Comparison of ENCODE assay signal across 8 cellular contexts in genomic region chr1:151255381-151255780, GRCh38. TPM values are rescaled to one million over a fixed set of nuclear protein-coding genes. Genes with fewer than 3 reads are reported as not detected.
DNase-seq lines count a peak whose midpoint lies in the region; ATAC-seq and TF ChIP-seq lines count a peak whose summit lies in the region.

No MANE protein-coding gene starts in this region.

- H4K20me1 ChIP-seq in mammary epithelial cell (ENCODE audit: insufficient read depth, low read length): no peaks in the 10 kb centered on the region

- no peaks in the 10 kb centered on the region for H3K9me3 ChIP-seq in HUES6 (ENCODE audit: control insufficient read depth, insufficient read depth, low read depth, low read length)
- H3K9me3 ChIP-seq in mammary epithelial cell (replicated peaks; ENCODE audit: insufficient read depth, low read length): no peaks in the 10 kb centered on the region
- H3K9me3 ChIP-seq in mucosa of rectum (ENCODE audit: control insufficient read depth in 2 of 2, low read length in 2 of 2): no peaks in the 10 kb centered on the region

- H3K79me2 ChIP-seq in mammary epithelial cell (ENCODE audit: insufficient read depth, low read length): peaks cover 53% of the 10 kb centered on the region

- peaks cover 5% of the 10 kb centered on the region; the same call in 1 of the 2 replicates for H3K36me3 ChIP-seq in HUES6 (ENCODE audit: control insufficient read depth, insufficient read depth, low read length)
- no peaks in the 10 kb centered on the region for H3K36me3 ChIP-seq in mammary epithelial cell (ENCODE audit: insufficient read depth, low read length)
- H3K36me3 ChIP-seq in mucosa of rectum (ENCODE audit: control insufficient read depth in 2 of 2, insufficient read depth in 2 of 2, low read length in 2 of 2): no peaks in the 10 kb centered on the region

- DNase-seq in AG08396 (ENCODE audit: low spot score): peak; percentile 38
- DNase-seq in mammary epithelial cell: peak; percentile 20
- no peak for DNase-seq in GM13976 (ENCODE audit: low spot score)
- DNase-seq in stimulated activated CD8-positive, alpha-beta memory T cell treated with anti-CD3 and anti-CD28 coated beads, Interleukin-4, amount 100 ng/mL, for 48 hours: no peak

- BruUV-seq in mammary epithelial cell (replicated peaks; lab: Mats Ljungman, UMichigan): no TSS peak

- H3K4me1 ChIP-seq in HUES6 (ENCODE audit: control insufficient read depth, insufficient read depth, low read length) (no peaks in the 10 kb centered on the region), mammary epithelial cell (ENCODE audit: insufficient read depth, low read length) (peaks cover 9% of the 10 kb centered on the region), mucosa of rectum (ENCODE audit: control insufficient read depth in 2 of 2, insufficient read depth in 2 of 2, low read length in 2 of 2) (peaks cover 8 to 9% of the 10 kb centered on the region in 2 donors)

- TF ChIP-seq CTCF in mammary epithelial cell (conservative IDR thresholded peaks at IDR 0.05 in 1 of 2, IDR thresholded peaks at IDR 0.05 in 1 of 2; ENCODE audit: extremely low read depth in 1 of 2, insufficient read depth in 1 of 2, low read depth in 1 of 2, low read length in 2 of 2) (no peak), GM13976 (IDR thresholded peaks at IDR 0.05; ENCODE audit: borderline replicate concordance, control extremely low read depth, extremely low read depth, insufficient read depth, missing control alignments) (no peak)

- peak overlapping the region; percentile 80 for H3K4me2 ChIP-seq in mammary epithelial cell (ENCODE audit: insufficient read depth, low read depth, low read length)

- H3K9ac ChIP-seq in HUES6 (ENCODE audit: low read length) (peak overlapping the region; percentile 88), mammary epithelial cell (ENCODE audit: insufficient read depth, low read length) (peak overlapping the region; percentile 85), mucosa of rectum (ENCODE audit: low read depth in 1 of 2, low read length in 2 of 2) (peak overlapping the region; percentile 73 to 84)

- peak overlapping the region; percentile 88; the same call in 1 of the 2 replicates for H3K27ac ChIP-seq in HUES6 (ENCODE audit: low read depth, low read length)
- H3K27ac ChIP-seq in mammary epithelial cell (ENCODE audit: insufficient read depth, low read depth, low read length): peak overlapping the region; percentile 70
- H3K27ac ChIP-seq in mucosa of rectum (ENCODE audit: low read depth in 2 of 2, low read length in 2 of 2): no peak overlapping the region

- 14% methylated on average over 10 of the region's 10 CpGs for WGBS in mammary epithelial cell (ENCODE audit: low coverage, missing lambda C conversion rate)

- no peak overlapping the region for H2AFZ ChIP-seq in mammary epithelial cell (ENCODE audit: low read depth, low read length)

- intact Hi-C loops in mammary epithelial cell (cut with micrococcal nuclease): loop anchor here (2.0 kb wide), 1 partner anchor 89 kb away; the partner anchor contains the start of gene SCNM1

- dilution Hi-C loops in mammary epithelial cell (cut with HindIII; ENCODE audit: low sequenced_read_pairs): no loop called here

- ATAC-seq in HG03565 (IDR thresholded peaks at IDR 0.05; ENCODE audit: unreplicated experiment) (no peak), GM21825 (IDR thresholded peaks at IDR 0.05; ENCODE audit: unreplicated experiment) (no peak)

- H3K4me3 ChIP-seq in HUES6 (ENCODE audit: low read depth, low read length): peak overlapping the region; percentile 94
- H3K4me3 ChIP-seq in mammary epithelial cell (replicated peaks in 1 of 3; ENCODE audit: insufficient read depth in 1 of 3, low read depth in 2 of 3, low read length in 3 of 3): peak overlapping the region; percentile 60 to 75 (median 72)
- H3K4me3 ChIP-seq in mucosa of rectum (ENCODE audit: low read length in 2 of 2): peak overlapping the region; percentile 90 to 91

- no peaks in the 10 kb centered on the region for H3K27me3 ChIP-seq in HUES6 (ENCODE audit: control insufficient read depth, insufficient read depth, low read length)
- H3K27me3 ChIP-seq in mammary epithelial cell (ENCODE audit: insufficient read depth, low read length): no peaks in the 10 kb centered on the region
- H3K27me3 ChIP-seq in mucosa of rectum (ENCODE audit: control insufficient read depth in 2 of 2, insufficient read depth in 2 of 2, low read length in 2 of 2): no peaks in the 10 kb centered on the region

- CTCF ChIA-PET in mammary epithelial cell (lab: Charles Lee; ENCODE audit: low non-redundant PET): no interaction called here

- in situ Hi-C loops in mammary epithelial cell (cut with MboI; ENCODE audit: low sequenced_read_pairs in 2 of 2): no loop called here
- in situ Hi-C loops in GM13976 (cut with MboI; ENCODE audit: low sequenced_read_pairs, unreplicated experiment): no loop called here

RNA-seq across cellular contexts. Expression of gene PSMD4, which starts 0.8 kb away (rescaled TPM):
- total RNA-seq in mammary epithelial cell: 100 to 1,000 TPM in 1 of 2 donors, 10 to 100 TPM in 1; 94.7 to 167 TPM
- 223 TPM for polyA plus RNA-seq in mammary epithelial cell
- polyA minus RNA-seq in mammary epithelial cell: 161 TPM

RNA-seq across cellular contexts. Expression of gene ZNF687, which starts 26.7 kb away (rescaled TPM):
- 10 to 100 TPM; 17.7 to 23.3 TPM for total RNA-seq in mammary epithelial cell
- 11.5 TPM for polyA plus RNA-seq in mammary epithelial cell
- polyA minus RNA-seq in mammary epithelial cell: 22.0 TPM

RNA-seq across cellular contexts. Expression of gene PIP5K1A, which starts 57.0 kb away (rescaled TPM):
- 100 to 1,000 TPM in 1 of 2 donors, 10 to 100 TPM in 1; 94.2 to 103 TPM for total RNA-seq in mammary epithelial cell
- polyA plus RNA-seq in mammary epithelial cell: 56.0 TPM
- polyA minus RNA-seq in mammary epithelial cell: 271 TPM

Comparison
In these comparisons a context has a peak if more than half of its experiments do, and no peak if none do; other contexts are left out.
1. DNase-seq: peak in AG08396 (single experiment) and mammary epithelial cell (single experiment); none in GM13976 (single experiment) and stimulated activated CD8-positive, alpha-beta memory T cell treated with anti-CD3 and anti-CD28 coated beads, Interleukin-4, amount 100 ng/mL, for 48 hours (single experiment).
2. H3K27ac ChIP-seq: peak in HUES6 (single experiment) and mammary epithelial cell (single experiment); none in mucosa of rectum (0 of 2).
3. Peak in every context shown above with its lines, with median percentiles within 50 percentile points of each other: H3K4me3 ChIP-seq and H3K9ac ChIP-seq.